In the genomic region with DNA sequence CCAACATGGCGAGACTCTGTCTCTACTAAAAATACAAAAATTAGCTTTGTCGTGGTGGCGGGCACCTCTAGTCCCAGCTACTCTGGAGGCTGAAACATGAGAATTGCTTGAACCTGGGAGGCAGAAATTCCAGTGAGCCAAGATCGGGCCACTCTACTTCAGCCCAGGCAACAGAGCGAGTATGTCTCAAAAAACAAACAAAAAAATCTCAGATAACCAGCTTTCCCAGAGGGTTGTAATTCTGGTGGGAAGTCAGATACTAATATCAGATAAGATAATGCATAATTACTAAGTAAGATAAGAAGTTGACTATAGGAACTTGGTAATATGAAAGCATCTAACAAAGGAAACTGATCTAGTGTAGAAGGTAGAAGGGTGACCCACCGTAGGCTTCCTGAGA, we compare ENCODE assay signal across 21 cellular contexts.
DNase-seq lines count a peak whose midpoint lies in the region; ATAC-seq, FAIRE-seq and TF ChIP-seq lines count a peak whose summit lies in the region.
"Had no signal": no experiment of that assay in that cellular context is flagged by ENCODE, and none has a peak within 500 bp of the region (broad histone marks: within the 10 kb centered on the region; RNA-seq: fewer than 3 reads in every experiment).

No MANE protein-coding gene starts in this region.

- intact Hi-C loops in heart left ventricle (cut with DNase I) (loop anchor here in 6 of 10 donors (2.0 to 10.0 kb wide), 5 partner anchors 57 to 141 kb away; a partner anchor contains a TSS), left cardiac atrium (cut with DNase I) (no loop called here), K562 (cut with micrococcal nuclease) (loop anchor here (2.0 to 10.0 kb wide), 2 partner anchors 61 to 147 kb away; a partner anchor contains a TSS)

- peak overlapping the region; percentile 64 to 90 (median 79) for H3K27ac ChIP-seq in heart left ventricle
- H3K27ac ChIP-seq in K562 (ENCODE audit: extremely low read depth, low read depth, low read length): no peak overlapping the region
- no peak overlapping the region for H3K27ac ChIP-seq in mesendoderm (ENCODE audit: low read depth, low read length)
- peak overlapping the region; percentile 58 for H3K27ac ChIP-seq in subcutaneous abdominal adipose tissue (ENCODE audit: low read depth, low read length)
- H3K27ac ChIP-seq: 22Rv1, GM23248, Peyer's patch had no signal

- no peak overlapping the region for H2BK120ac ChIP-seq in mesendoderm (ENCODE audit: low read depth, low read length)

- POLR2A ChIA-PET in K562 (lab: Yijun Ruan, JAX): interaction anchor here (0.9 kb wide), 1 partner anchor 9 kb away, joined by 3 read pairs; no protein-coding TSS in a partner anchor

- H4K5ac ChIP-seq in mesendoderm (ENCODE audit: low read length): no peak overlapping the region

- DNase-seq in heart left ventricle (no peak), left cardiac atrium (no peak), K562 (ENCODE audit: extremely low read depth in 1 of 4, low spot score in 3 of 4) (no peak), mesendoderm (no peak), NCI-H446 (lab: John Stamatoyannopoulos, UW) (no peak), T-helper 1 cell (no peak), D341Med (ENCODE audit: low spot score) (no peak)
- DNase-seq: DMS 273 treated with DMSO at 0.1 percent for 48 hours; DND-41; GM23248; KG1; NCI-H1105 treated with DMSO at 0.1 percent for 48 hours; NCI-H1694; NCI-H2081 treated with DMSO at 0.1 percent for 48 hours; NCI-H510A; NCI-H748 treated with DMSO at 0.1 percent for 48 hours; NK-92 treated with Interleukin-12 subunit alpha and Interleukin-12 subunit beta, amount 100 ng/mL, for 24 hours; Peyer's patch had no signal

- no peaks in the 10 kb centered on the region for H3K79me1 ChIP-seq in mesendoderm (ENCODE audit: low read length)

- no peak overlapping the region for H2AFZ ChIP-seq in K562 (ENCODE audit: low read depth, low read length)
- H2AFZ ChIP-seq: GM23248 had no signal

- TF ChIP-seq POLR2A in heart left ventricle (IDR thresholded peaks at IDR 0.05) (no peak), K562 (conservative IDR thresholded peaks at IDR 0.05) (no peak)

- CTCF ChIA-PET in K562 (lab: Yijun Ruan, JAX; ENCODE audit: low intra/inter-chr PET ratio): no interaction called here

- H3K36me3 ChIP-seq in heart left ventricle (no peaks in the 10 kb centered on the region), K562 (ENCODE audit: control insufficient read depth, insufficient read depth, low read length) (no peaks in the 10 kb centered on the region), mesendoderm (ENCODE audit: control insufficient read depth, insufficient read depth, low read length) (no peaks in the 10 kb centered on the region), subcutaneous abdominal adipose tissue (ENCODE audit: control insufficient read depth in 5 of 5, insufficient read depth in 5 of 5, low read length in 5 of 5) (no peaks in the 10 kb centered on the region)
- H3K36me3 ChIP-seq: Peyer's patch had no signal

- peaks cover 3 to 61% (median 33%) of the 10 kb centered on the region in 12 donors for H3K4me1 ChIP-seq in heart left ventricle
- H3K4me1 ChIP-seq in K562 (replicated peaks in 1 of 2; ENCODE audit: control insufficient read depth in 2 of 2, insufficient read depth in 2 of 2, low read length in 2 of 2): peaks cover 0 to 10% of the 10 kb centered on the region in 2 experiments; a peak in 4 of 5 replicates
- H3K4me1 ChIP-seq in mesendoderm (ENCODE audit: control insufficient read depth, low read depth, low read length): peaks cover 9% of the 10 kb centered on the region
- peaks cover 0 to 55% (median 2%) of the 10 kb centered on the region in 5 donors for H3K4me1 ChIP-seq in subcutaneous abdominal adipose tissue (ENCODE audit: control insufficient read depth in 5 of 5, insufficient read depth in 5 of 5, low read length in 5 of 5)
- H3K4me1 ChIP-seq: Peyer's patch had no signal

- ATAC-seq in heart left ventricle (no peak), left cardiac atrium (no peak), K562 (no peak)
- ATAC-seq: HepG2 had no signal

- BruUV-seq in K562 (replicated peaks; lab: Mats Ljungman, UMichigan): no TSS peak

- H3K9me3 ChIP-seq in heart left ventricle (no peaks in the 10 kb centered on the region), K562 (replicated peaks; ENCODE audit: control insufficient read depth, insufficient read depth, low read depth, low read length) (no peaks in the 10 kb centered on the region), subcutaneous abdominal adipose tissue (ENCODE audit: control insufficient read depth in 5 of 5, low read length in 5 of 5) (no peaks in the 10 kb centered on the region)
- H3K9me3 ChIP-seq: Peyer's patch had no signal

- peak overlapping the region; percentile 34 for H3K56ac ChIP-seq in mesendoderm (ENCODE audit: low read length)

- in situ Hi-C loops in K562 (cut with MboI): loop anchor here (10.0 kb wide), 1 partner anchor 113 kb away; no protein-coding TSS in a partner anchor

- H3K23ac ChIP-seq in mesendoderm (ENCODE audit: low read length): no peak overlapping the region

- TF ChIP-seq EP300 in K562 (IDR thresholded peaks at IDR 0.05; ENCODE audit: low read length): no peak

- TF ChIP-seq RAD21 in K562 (CRISPR knock-in tag; conservative IDR thresholded peaks at IDR 0.05 in 1 of 2, IDR thresholded peaks at IDR 0.05 in 1 of 2): no peak

- H4K8ac ChIP-seq in mesendoderm (ENCODE audit: low read depth, low read length): no peak overlapping the region

- no peak overlapping the region for H2BK15ac ChIP-seq in mesendoderm (replicated peaks; ENCODE audit: low read depth)

- 79 to 85% (median 81%) methylated on average over 6 of the region's 6 CpGs for WGBS in heart left ventricle, 4 donors
- WGBS in K562 (ENCODE audit: insufficient coverage, low coverage, missing lambda C conversion rate): 15% methylated on average over 6 of the region's 6 CpGs
- no CpG with 5 or more reads among the region's 6 CpGs for WGBS in mesendoderm (ENCODE audit: extremely low coverage, insufficient coverage, low lambda C conversion rate)

- no peak overlapping the region for H2BK5ac ChIP-seq in mesendoderm (ENCODE audit: low read length)

- no peak overlapping the region for H3K18ac ChIP-seq in mesendoderm (ENCODE audit: low read length)

- no peaks in the 10 kb centered on the region for H4K20me1 ChIP-seq in K562 (replicated peaks; ENCODE audit: control insufficient read depth, insufficient read depth, low read length)

- TF ChIP-seq CTCF in heart left ventricle (IDR thresholded peaks at IDR 0.05) (no peak), K562 (IDR thresholded peaks at IDR 0.05 in 2 of 3, conservative IDR thresholded peaks at IDR 0.05 in 1 of 3; ENCODE audit: insufficient read depth in 2 of 3, low read depth in 1 of 3, low read length in 3 of 3) (no peak)

- H3K79me2 ChIP-seq in K562 (ENCODE audit: control insufficient read depth, insufficient read depth, low read length) (no peaks in the 10 kb centered on the region), mesendoderm (ENCODE audit: control insufficient read depth, insufficient read depth, low read length) (no peaks in the 10 kb centered on the region)

- H3K4me3 ChIP-seq in heart left ventricle (no peak overlapping the region), K562 (no peak overlapping the region), mesendoderm (ENCODE audit: low read length) (no peak overlapping the region), subcutaneous abdominal adipose tissue (ENCODE audit: low read depth in 1 of 5, low read length in 5 of 5) (no peak overlapping the region)
- H3K4me3 ChIP-seq: GM23248, Peyer's patch had no signal

- no peak overlapping the region for H3K9ac ChIP-seq in K562 (ENCODE audit: insufficient read depth in 1 of 2, low read depth in 2 of 2, low read length in 2 of 2)
- H3K9ac ChIP-seq in mesendoderm (ENCODE audit: low read length): no peak overlapping the region
- H3K9ac ChIP-seq in subcutaneous abdominal adipose tissue (ENCODE audit: low read length in 5 of 5): no peak overlapping the region
- H3K9ac ChIP-seq: GM23248 had no signal

- no peak for FAIRE-seq in K562 (lab: Jason Lieb, UNC)
- FAIRE-seq: HepG2 had no signal

- H3K4me2 ChIP-seq in K562 (ENCODE audit: insufficient read depth, low read length) (no peak overlapping the region), mesendoderm (ENCODE audit: low read length) (no peak overlapping the region)

- H3K27me3 ChIP-seq in heart left ventricle (peaks cover 0 to 3% (median 0%) of the 10 kb centered on the region in 9 donors), K562 (ENCODE audit: control insufficient read depth in 2 of 2, insufficient read depth in 2 of 2, low read length in 2 of 2) (peaks cover 4 to 11% of the 10 kb centered on the region in 2 experiments; a peak in 3 of 5 replicates), mesendoderm (ENCODE audit: insufficient read depth, low read length, poor library complexity) (no peaks in the 10 kb centered on the region), subcutaneous abdominal adipose tissue (ENCODE audit: control insufficient read depth in 5 of 5, insufficient read depth in 4 of 5, low read length in 5 of 5) (peaks cover 3 to 11% (median 4%) of the 10 kb centered on the region in 5 donors)
- H3K27me3 ChIP-seq: Peyer's patch had no signal

- no peak overlapping the region for H2AK5ac ChIP-seq in mesendoderm (ENCODE audit: low read length)

- H3K4ac ChIP-seq in mesendoderm (ENCODE audit: low read depth, low read length): no peak overlapping the region

- no peaks in the 10 kb centered on the region for H3K9me1 ChIP-seq in K562 (ENCODE audit: control insufficient read depth, insufficient read depth, low read length)

TF ChIP-seq in K562, 482 proteins besides CTCF, POLR2A, EP300 and RAD21:
- TF ChIP-seq, protein P1, sequence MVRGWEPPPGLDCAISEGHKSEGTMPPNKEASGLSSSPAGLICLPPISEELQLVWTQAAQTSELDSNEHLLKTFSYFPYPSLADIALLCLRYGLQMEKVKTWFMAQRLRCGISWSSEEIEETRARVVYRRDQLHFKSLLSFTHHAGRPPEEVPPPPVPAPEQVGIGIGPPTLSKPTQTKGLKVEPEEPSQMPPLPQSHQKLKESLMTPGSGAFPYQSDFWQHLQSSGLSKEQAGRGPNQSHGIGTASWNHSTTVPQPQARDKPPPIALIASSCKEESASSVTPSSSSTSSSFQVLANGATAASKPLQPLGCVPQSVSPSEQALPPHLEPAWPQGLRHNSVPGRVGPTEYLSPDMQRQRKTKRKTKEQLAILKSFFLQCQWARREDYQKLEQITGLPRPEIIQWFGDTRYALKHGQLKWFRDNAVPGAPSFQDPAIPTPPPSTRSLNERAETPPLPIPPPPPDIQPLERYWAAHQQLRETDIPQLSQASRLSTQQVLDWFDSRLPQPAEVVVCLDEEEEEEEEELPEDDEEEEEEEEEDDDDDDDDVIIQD (CRISPR knock-in tag; IDR thresholded peaks at IDR 0.05): no peak
- TF ChIP-seq SMARCB1 (IDR thresholded peaks at IDR 0.05; ENCODE audit: insufficient read length, low read depth): no peak
- 0 out of 2 replicates have a peak, but pooled peaks have one; percentile 18 for TF ChIP-seq FOSL1 (tag; conservative IDR thresholded peaks at IDR 0.05)
TF ChIP-seq in K562: peak in this region for 1.

Comparison
In these comparisons a context has a peak if more than half of its experiments do, and no peak if none do; other contexts are left out.
1. intact Hi-C loops: an anchor here in heart left ventricle (2.0 to 10.0 kb wide) and K562 (2.0 to 10.0 kb wide); none called in left cardiac atrium.
2. H3K27ac ChIP-seq: peak in heart left ventricle (12 of 12) and subcutaneous abdominal adipose tissue (single experiment); none in K562 (single experiment) and mesendoderm (single experiment).